ENCODE assay signal across 25 cellular contexts in genomic region chr15:41868321-41868720, GRCh38.
"Had no signal": no experiment of that assay in that cellular context is flagged by ENCODE, and none has a peak within 500 bp of the region (broad histone marks: within the 10 kb centered on the region; RNA-seq: fewer than 3 reads in every experiment).

No MANE protein-coding gene starts in this region.

- H3K27ac Mint-ChIP-seq: dendritic cell treated with granulocyte-macrophage colony-stimulating factor and Interleukin-4, amounts not matched to agents 40 ng/mL and 50 ng/mL, for 4 days; endodermal cell had no signal

- H3K9me3 ChIP-seq: colonic mucosa, esophagus muscularis mucosa, esophagus squamous epithelium, gastrocnemius medialis, gastroesophageal sphincter, heart left ventricle, heart right ventricle had no signal

- DNase-seq: colonic mucosa; cortex of kidney; dermis blood vessel endothelial cell; dorsolateral prefrontal cortex; effector CD4-positive, alpha-beta T cell; effector CD8-positive, alpha-beta T cell; effector memory CD4-positive, alpha-beta T cell; effector memory CD8-positive, alpha-beta T cell; endodermal cell; erythroblast; esophagus squamous epithelium; foreskin fibroblast; foreskin keratinocyte; foreskin melanocyte; gastrocnemius medialis; glutamatergic neuron; head of caudate nucleus; heart left ventricle; heart right ventricle had no signal

- H3K9me3 Mint-ChIP-seq: dendritic cell treated with granulocyte-macrophage colony-stimulating factor and Interleukin-4, amounts not matched to agents 40 ng/mL and 50 ng/mL, for 4 days; effector memory CD8-positive, alpha-beta T cell; endodermal cell had no signal

- H3K4me1 ChIP-seq: colonic mucosa, esophagus muscularis mucosa, gastrocnemius medialis, gastroesophageal sphincter had no signal

- ATAC-seq: effector memory CD8-positive, alpha-beta T cell; esophagus mucosa; foreskin keratinocyte; gastrocnemius medialis; gastroesophageal sphincter; heart left ventricle; heart right ventricle had no signal

- H3K27me3 Mint-ChIP-seq: effector memory CD8-positive, alpha-beta T cell had no signal

- H3K27ac ChIP-seq: colonic mucosa, coronary artery, dorsolateral prefrontal cortex, epithelial cell of prostate, esophagus muscularis mucosa, esophagus squamous epithelium, foreskin keratinocyte, gastrocnemius medialis, gastroesophageal sphincter, heart left ventricle, heart right ventricle had no signal

- H3K4me3 Mint-ChIP-seq: dendritic cell treated with granulocyte-macrophage colony-stimulating factor and Interleukin-4, amounts not matched to agents 40 ng/mL and 50 ng/mL, for 4 days; effector memory CD8-positive, alpha-beta T cell; endodermal cell had no signal

- H3K4me3 ChIP-seq: colonic mucosa, coronary artery, dorsolateral prefrontal cortex, esophagus muscularis mucosa, esophagus squamous epithelium, gastrocnemius medialis, gastroesophageal sphincter, heart left ventricle, heart right ventricle had no signal

- H3K36me3 ChIP-seq: colonic mucosa, esophagus muscularis mucosa, esophagus squamous epithelium, gastrocnemius medialis, gastroesophageal sphincter, heart left ventricle had no signal

- H3K27me3 ChIP-seq: colonic mucosa, dorsolateral prefrontal cortex, esophagus muscularis mucosa, esophagus squamous epithelium, gastrocnemius medialis, gastroesophageal sphincter, heart left ventricle, heart right ventricle had no signal
